In the genomic region with DNA sequence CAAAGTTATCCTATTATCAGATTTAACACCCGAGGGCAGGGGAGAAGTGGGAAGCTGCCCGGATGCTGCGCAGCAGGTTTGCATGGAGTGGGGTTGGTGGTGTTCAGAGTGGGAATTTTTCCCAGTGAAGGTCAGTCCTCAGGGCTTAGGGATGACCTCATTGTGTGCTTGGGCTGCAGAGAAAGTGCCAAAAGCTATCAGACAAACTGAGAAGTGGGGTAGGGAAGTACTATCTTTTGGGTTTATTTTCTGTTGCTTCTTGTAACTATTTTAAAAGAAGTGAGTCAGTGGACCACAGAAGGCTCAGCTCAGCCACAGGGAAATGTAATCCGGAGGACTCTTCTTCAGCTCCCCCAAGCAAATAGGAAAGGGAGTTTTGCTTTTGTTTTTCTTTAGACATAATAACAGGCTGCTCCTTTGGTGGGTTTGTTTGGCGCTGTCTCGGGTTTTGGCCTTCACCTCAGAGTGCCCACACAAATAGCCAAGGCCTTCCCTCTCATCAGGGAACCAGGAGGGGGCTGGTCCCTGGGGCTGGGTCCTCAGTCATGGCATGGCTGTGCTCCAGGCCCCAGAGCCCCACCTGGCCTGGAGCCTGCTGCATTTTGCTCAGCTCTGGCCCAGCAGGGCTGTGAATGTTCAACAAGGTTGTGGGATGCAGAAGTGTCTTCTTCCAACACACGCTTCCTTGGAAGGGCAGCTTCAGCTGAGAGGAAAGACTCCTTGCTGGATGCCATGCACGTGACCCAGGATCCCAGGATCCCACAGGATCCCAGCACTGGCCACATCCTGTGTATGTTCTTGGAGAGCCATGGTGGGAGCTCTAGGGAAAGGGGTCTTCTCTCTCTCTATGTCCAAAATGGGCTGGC, we compare ENCODE assay signal across 11 cellular contexts. TPM values are rescaled to one million over a fixed set of nuclear protein-coding genes. Genes with fewer than 3 reads are reported as not detected.
DNase-seq lines count a peak whose midpoint lies in the region; ATAC-seq and TF ChIP-seq lines count a peak whose summit lies in the region.
"Had no signal": no experiment of that assay in that cellular context is flagged by ENCODE, and none has a peak within 500 bp of the region (broad histone marks: within the 10 kb centered on the region; RNA-seq: fewer than 3 reads in every experiment).

No MANE protein-coding gene starts in this region.

- intact Hi-C loops in left colon (cut with DNase I, micrococcal nuclease), result no loop called here
- intact Hi-C loops in activated CD4-positive, alpha-beta T cell treated with anti-CD3 and anti-CD28 coated beads for 36 hours (cut with DNase I, micrococcal nuclease), result no loop called here

- in situ Hi-C loops in brain microvascular endothelial cell (cut with HindIII; ENCODE audit: low pct_ligation_motif_present, low sequenced_read_pairs), result no loop called here

- TF ChIP-seq CTCF in brain microvascular endothelial cell (IDR thresholded peaks at IDR 0.05; ENCODE audit: low read depth, low read length, missing control alignments), result no peak

- H3K27me3 Mint-ChIP-seq in activated CD4-positive, alpha-beta T cell treated with anti-CD3 and anti-CD28 coated beads for 36 hours, result peaks cover 8% of the 10 kb centered on the region

- no peak for ATAC-seq in left colon
- ATAC-seq in activated CD4-positive, alpha-beta T cell treated with anti-CD3 and anti-CD28 coated beads for 36 hours, result no peak

- no peaks in the 10 kb centered on the region for H3K27me3 ChIP-seq in brain microvascular endothelial cell (replicated peaks)

- CTCF ChIA-PET in activated CD4-positive, alpha-beta T cell treated with anti-CD3 and anti-CD28 coated beads for 36 hours (lab: Charles Lee), result interaction anchor here (1.3 kb wide), 1 partner anchor 9 kb away, joined by 3 read pairs; no protein-coding TSS in a partner anchor

- POLR2A ChIA-PET in activated CD4-positive, alpha-beta T cell treated with anti-CD3 and anti-CD28 coated beads for 36 hours (lab: Charles Lee), result no interaction called here

- no peaks in the 10 kb centered on the region for H3K4me1 Mint-ChIP-seq in activated CD4-positive, alpha-beta T cell treated with anti-CD3 and anti-CD28 coated beads for 36 hours

- H3K9me3 Mint-ChIP-seq in activated CD4-positive, alpha-beta T cell treated with anti-CD3 and anti-CD28 coated beads for 36 hours (ENCODE audit: low read depth), result no peaks in the 10 kb centered on the region

- H3K4me3 Mint-ChIP-seq in activated CD4-positive, alpha-beta T cell treated with anti-CD3 and anti-CD28 coated beads for 36 hours, result no peak overlapping the region

- DNase-seq in AG08395 (ENCODE audit: low spot score) (peak; percentile 81), HT1080 (ENCODE audit: low read depth) (peak; percentile 86), brain microvascular endothelial cell (peak; percentile 74), medulla oblongata (ENCODE audit: extremely low spot score) (peak; percentile 34), left colon (no peak), SHP77 treated with DMSO at 0.1 percent for 48 hours (lab: John Stamatoyannopoulos, UW) (no peak), DMS53 treated with DMSO at 0.1 percent for 48 hours (lab: John Stamatoyannopoulos, UW; ENCODE audit: unreplicated experiment) (no peak)
- no peak for DNase-seq in activated CD4-positive, alpha-beta T cell treated with anti-CD3 and anti-CD28 coated beads for 36 hours
- DNase-seq: stimulated activated CD4-positive, alpha-beta T cell treated with anti-CD3 and anti-CD28 coated beads, Interleukin-1b, Interleukin-23, amount 100 ng/mL, for 48 hours had no signal

- H3K27ac Mint-ChIP-seq in activated CD4-positive, alpha-beta T cell treated with anti-CD3 and anti-CD28 coated beads for 36 hours, result no peak overlapping the region

- no peaks in the 10 kb centered on the region for H3K36me3 Mint-ChIP-seq in activated CD4-positive, alpha-beta T cell treated with anti-CD3 and anti-CD28 coated beads for 36 hours (ENCODE audit: low read depth)

- no peak overlapping the region for H3K4me3 ChIP-seq in brain microvascular endothelial cell (ENCODE audit: low read depth, low read length)
- H3K4me3 ChIP-seq: coronary artery had no signal

- H3K36me3 ChIP-seq in brain microvascular endothelial cell (replicated peaks), result no peaks in the 10 kb centered on the region

- peak overlapping the region; percentile 97 for H3K27ac ChIP-seq in brain microvascular endothelial cell

RNA-seq across cellular contexts. Expression of a gene that starts 5.4 kb away (rescaled TPM):
- not detected in 2 replicates for total RNA-seq in HT1080 (2014; rRNA removed; shearing (Covaris generic))
- polyA plus RNA-seq in HT1080 (2015; cell fraction: cytosol; rRNA removed), result not detected in 2 replicates
- polyA plus RNA-seq in HT1080 (2015; cell fraction: nucleus; rRNA removed), result not detected in 2 replicates
- total RNA-seq in left colon, result not detected
- not detected for total RNA-seq in activated CD4-positive, alpha-beta T cell treated with anti-CD3 and anti-CD28 coated beads for 36 hours
- polyA plus RNA-seq: keratinocyte had no signal

RNA-seq across cellular contexts. Expression of a gene that starts 23.9 kb away (rescaled TPM):
- 2.2 and 2.7 TPM in 2 replicates for total RNA-seq in HT1080 (2014; rRNA removed; shearing (Covaris generic))
- 2.5 and 2.6 TPM in 2 replicates for polyA plus RNA-seq in HT1080 (2015; cell fraction: cytosol; rRNA removed)
- polyA plus RNA-seq in HT1080 (2015; cell fraction: nucleus; rRNA removed), result 1.3 and 2.6 TPM in 2 replicates
- total RNA-seq in left colon, result 1 to 10 TPM; 1.4 to 3.5 TPM
- total RNA-seq in activated CD4-positive, alpha-beta T cell treated with anti-CD3 and anti-CD28 coated beads for 36 hours, result under 1 TPM; 0.07 to 0.11 TPM
- polyA plus RNA-seq: keratinocyte had no signal

RNA-seq across cellular contexts. Expression of a gene that starts 49.0 kb away (rescaled TPM):
- total RNA-seq in HT1080 (2014; rRNA removed; shearing (Covaris generic)), result not detected in 2 replicates
- polyA plus RNA-seq in HT1080 (2015; cell fraction: cytosol; rRNA removed), result not detected in 2 replicates
- polyA plus RNA-seq in HT1080 (2015; cell fraction: nucleus; rRNA removed), result not detected in 2 replicates
- 1 to 10 TPM; 2.7 to 8.4 TPM for total RNA-seq in left colon
- 10 to 100 TPM; 26.5 to 28.0 TPM for total RNA-seq in activated CD4-positive, alpha-beta T cell treated with anti-CD3 and anti-CD28 coated beads for 36 hours
- polyA plus RNA-seq: keratinocyte had no signal

Comparison
In these comparisons a context has a peak if more than half of its experiments do, and no peak if none do; other contexts are left out.
1. DNase-seq: peak in AG08395 (single experiment), HT1080 (single experiment), brain microvascular endothelial cell (single experiment) and medulla oblongata (single experiment); none in left colon (0 of 2), SHP77 treated with DMSO at 0.1 percent for 48 hours (single experiment), DMS53 treated with DMSO at 0.1 percent for 48 hours (single experiment) and activated CD4-positive, alpha-beta T cell treated with anti-CD3 and anti-CD28 coated beads for 36 hours (single experiment).